Comparison of ENCODE assay signal across 8 cellular contexts in genomic region chr2:161308178-161308955, GRCh38. TPM values are rescaled to one million over a fixed set of nuclear protein-coding genes. Genes with fewer than 3 reads are reported as not detected.
DNase-seq lines count a peak whose midpoint lies in the region; ATAC-seq and TF ChIP-seq lines count a peak whose summit lies in the region.

PSMD14 (plus strand) TSS chr2:161308425; CDS start chr2:161318826, 10,401 bp downstream.

- no peaks in the 10 kb centered on the region for H3K27me3 Mint-ChIP-seq in T-cell

- intact Hi-C loops in heart left ventricle (cut with DNase I): no loop called here
- intact Hi-C loops in posterior cingulate gyrus (cut with DNase I): loop anchor here (5.0 to 10.0 kb wide), 2 partner anchors 71 to 106 kb away; partner anchors contain the start of gene TBR1

- H3K4me3 ChIP-seq in GM12875 (ENCODE audit: low read depth, low read length) (peak within 1 kb of the TSS; percentile 70), heart left ventricle (peak within 1 kb of the TSS; percentile 51 to 98 (median 76)), upper lobe of left lung (peak within 1 kb of the TSS; percentile 50 to 84 (median 69))

- no peak for TF ChIP-seq CTCF in GM12875 (IDR thresholded peaks at IDR 0.05; ENCODE audit: borderline replicate concordance, insufficient read depth, low read depth, low read length)
- no peak for TF ChIP-seq CTCF in heart left ventricle (IDR thresholded peaks at IDR 0.05)
- peak in 1 of 6 experiments; percentile 24 for TF ChIP-seq CTCF in upper lobe of left lung (IDR thresholded peaks at IDR 0.05)

- no peaks in the 10 kb centered on the region for H3K27me3 ChIP-seq in heart left ventricle
- no peaks in the 10 kb centered on the region for H3K27me3 ChIP-seq in upper lobe of left lung

- peaks cover 0 to 1% (median 0%) of the 10 kb centered on the region in 3 donors for H3K9me3 Mint-ChIP-seq in T-cell

- peak within 1 kb of the TSS; percentile 94 to 96 for H3K27ac Mint-ChIP-seq in T-cell

- H3K27ac ChIP-seq in adipose tissue (ENCODE audit: low read depth, low read length): peak within 1 kb of the TSS; percentile 93
- H3K27ac ChIP-seq in heart left ventricle: peak within 1 kb of the TSS; percentile 55 to 92 (median 80)
- H3K27ac ChIP-seq in upper lobe of left lung: peak within 1 kb of the TSS; percentile 85 to 88 (median 86)

- H3K4me1 Mint-ChIP-seq in T-cell: peaks cover 42 to 49% (median 44%) of the 10 kb centered on the region in 3 donors

- CTCF ChIA-PET in T-cell (lab: Charles Lee): interaction anchor here in 1 of 2 donors (0.6 kb wide), 1 partner anchor 1000 kb away, joined by 3 read pairs; no protein-coding TSS in a partner anchor

- TF ChIP-seq POLR2A in heart left ventricle (IDR thresholded peaks at IDR 0.05) (peak in 1 of 2 donors; percentile 74), upper lobe of left lung (IDR thresholded peaks at IDR 0.05) (peak in 2 of 4 donors; percentile 60 to 81)

- H3K4me1 ChIP-seq in heart left ventricle (peaks cover 0 to 24% (median 16%) of the 10 kb centered on the region in 12 donors), upper lobe of left lung (peaks cover 0 to 31% (median 14%) of the 10 kb centered on the region in 4 donors)

- H3K9me3 ChIP-seq in heart left ventricle (peaks cover 0 to 8% (median 0%) of the 10 kb centered on the region in 12 donors), upper lobe of left lung (peaks cover 0 to 2% (median 0%) of the 10 kb centered on the region in 4 donors)

- peak; percentile 90 for DNase-seq in NCI-H1436 (lab: John Stamatoyannopoulos, UW)
- DNase-seq in T-cell: peak; percentile 67 to 90 (median 83)
- DNase-seq in heart left ventricle: peak; percentile 91 to 96 (median 94)
- peak; percentile 86 to 98 (median 92) for DNase-seq in posterior cingulate gyrus
- peak; percentile 95 to 97 for DNase-seq in upper lobe of left lung

- peaks cover 8% of the 10 kb centered on the region for H3K36me3 Mint-ChIP-seq in T-cell

- WGBS in adipose tissue, 3 donors: 0 to 1% (median 0%) methylated on average over 60 of the region's 60 CpGs
- WGBS in heart left ventricle, 4 donors: 0 to 1% (median 1%) methylated on average over 46 to 60 of the region's 60 CpGs
- WGBS in upper lobe of left lung, 2 donors: 0 to 1% methylated on average over 26 to 57 of the region's 60 CpGs

- POLR2A ChIA-PET in T-cell (lab: Charles Lee): interaction anchor here in 1 of 2 donors (0.8 kb wide), 1 partner anchor 66 kb away, joined by 3 read pairs; no protein-coding TSS in a partner anchor

- H3K36me3 ChIP-seq in heart left ventricle (no peaks in the 10 kb centered on the region), upper lobe of left lung (no peaks in the 10 kb centered on the region)

- ATAC-seq in HG02798 (IDR thresholded peaks at IDR 0.05; ENCODE audit: poor library complexity, unreplicated experiment): peak; percentile 98
- peak; percentile 90 to 93 (median 92) for ATAC-seq in T-cell (replicated peaks in 1 of 4)
- peak; percentile 96 to 99 (median 99) for ATAC-seq in heart left ventricle
- peak; percentile 98 to 99 for ATAC-seq in upper lobe of left lung (ENCODE audit: low FRiP score in 2 of 2)

- peak in 1 of 4 donors; percentile 0 for TF ChIP-seq EP300 in upper lobe of left lung (IDR thresholded peaks at IDR 0.05)

- H3K4me3 Mint-ChIP-seq in T-cell: peak within 1 kb of the TSS; percentile 97 to 98 (median 98)

RNA-seq across cellular contexts. Expression of gene PSMD14, which starts in this region (rescaled TPM):
- total RNA-seq in T-cell: 10 to 100 TPM; 18.7 to 24.9 (median 21.2) TPM
- 10 to 100 TPM; 13.8 to 34.8 (median 34.3) TPM for polyA plus RNA-seq in adipose tissue
- 10 to 100 TPM; 22.9 to 64.5 (median 46.1) TPM for total RNA-seq in heart left ventricle
- polyA plus RNA-seq in heart left ventricle: 10 to 100 TPM; 32.6 to 87.7 TPM
- total RNA-seq in upper lobe of left lung: 10 to 100 TPM; 18.9 to 56.2 (median 34.8) TPM

Comparison
In these comparisons a context has a peak if more than half of its experiments do, and no peak if none do; other contexts are left out.
1. Peak in every context shown above with its lines: DNase-seq, ATAC-seq, H3K4me3 ChIP-seq and H3K27ac ChIP-seq.